In the genomic region with DNA sequence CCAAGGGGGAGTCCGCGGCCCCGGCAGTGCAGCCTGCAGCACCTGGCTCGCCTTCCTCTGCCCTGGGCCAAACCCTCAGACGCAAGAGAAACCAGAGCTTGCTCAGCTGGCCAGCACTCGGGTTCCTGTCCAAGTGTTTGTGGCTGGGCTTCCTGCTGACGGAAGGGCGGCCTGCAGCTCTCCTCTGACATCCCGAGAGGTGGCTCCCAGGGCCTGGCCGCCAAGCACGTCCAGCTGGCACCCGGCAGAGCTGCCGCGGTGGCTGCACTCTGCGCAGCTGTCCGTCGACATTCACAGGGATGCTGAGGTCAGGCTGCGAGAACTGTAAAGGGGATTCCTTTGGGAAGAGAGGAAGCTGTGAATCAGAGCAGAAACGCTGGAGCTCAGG, we compare ENCODE assay signal across 8 cellular contexts.
A peak's percentile ranks its signal among the peaks of the same experiment; 100 is the strongest.
DNase-seq lines count a peak whose midpoint lies in the region; ATAC-seq and TF ChIP-seq lines count a peak whose summit lies in the region.

No MANE protein-coding gene starts in this region.

- DNase-seq in IMR-90 = peak; percentile 93
- peak; percentile 52 for DNase-seq in kidney tubule cell (ENCODE audit: low spot score)
- DNase-seq in substantia nigra (lab: John Stamatoyannopoulos, UW) = peak in 37 of 49 donors; percentile 14 to 71 (median 49)
- DNase-seq in GM10266 (ENCODE audit: extremely low spot score) = no peak
- no peak for DNase-seq in NCI-H2227 (lab: John Stamatoyannopoulos, UW; ENCODE audit: unreplicated experiment)
- no peak for DNase-seq in NCI-H345 treated with DMSO at 0.1 percent for 48 hours (lab: John Stamatoyannopoulos, UW; ENCODE audit: unreplicated experiment)

- H3K4me3 ChIP-seq in IMR-90 (ENCODE audit: insufficient read depth, low read depth, low read length) = no peak overlapping the region

- H4K8ac ChIP-seq in IMR-90 (ENCODE audit: low read depth in 2 of 2, low read length in 2 of 2) = no peak overlapping the region

- peaks cover 0 to 8% (median 0%) of the 10 kb centered on the region in 5 experiments for H3K9me3 Mint-ChIP-seq in brain

- in situ Hi-C loops in IMR-90 (cut with MboI; ENCODE audit: low sequenced_read_pairs) = no loop called here

- peaks cover 2% of the 10 kb centered on the region; the same call in 1 of the 2 replicates for H3K4me1 ChIP-seq in IMR-90 (ENCODE audit: control insufficient read depth, insufficient read depth, low read length)

- H4K5ac ChIP-seq in IMR-90 (ENCODE audit: low read depth, low read length) = no peak overlapping the region

- H2BK5ac ChIP-seq in IMR-90 (ENCODE audit: low read depth, low read length, poor library complexity, severe bottlenecking) = no peak overlapping the region

- no TSS peak for BruUV-seq in IMR-90 (replicated peaks; lab: Mats Ljungman, UMichigan)

- H3K36me3 Mint-ChIP-seq in brain = no peaks in the 10 kb centered on the region

- H3K18ac ChIP-seq in IMR-90 (ENCODE audit: low read depth, low read length) = no peak overlapping the region

- peak overlapping the region in 3 of 5 experiments; percentile 32 to 53 (median 38) for H3K27ac Mint-ChIP-seq in brain

- POLR2A ChIA-PET in IMR-90 (lab: Charles Lee; ENCODE audit: unreplicated experiment) = no interaction called here

- H2BK120ac ChIP-seq in IMR-90 (ENCODE audit: low read depth, low read length) = no peak overlapping the region

- H3K27me3 Mint-ChIP-seq in brain = peaks cover 27% of the 10 kb centered on the region

- no peak overlapping the region for H2BK15ac ChIP-seq in IMR-90 (ENCODE audit: low read depth, low read length)

- H3K27ac ChIP-seq in IMR-90 (ENCODE audit: insufficient read depth, low read length) (no peak overlapping the region), substantia nigra (ENCODE audit: low read depth, low read length, poor library complexity, severe bottlenecking) (no peak overlapping the region)

- H3K79me1 ChIP-seq in IMR-90 (ENCODE audit: low read depth in 1 of 2, low read length in 2 of 2) = no peaks in the 10 kb centered on the region

- H4K91ac ChIP-seq in IMR-90 (ENCODE audit: insufficient read depth, low read depth, low read length) = no peak overlapping the region

- TF ChIP-seq RAD21 in IMR-90 (IDR thresholded peaks at IDR 0.05; ENCODE audit: low read length) = no peak

- no peak overlapping the region for H3K56ac ChIP-seq in IMR-90 (ENCODE audit: extremely low read depth, insufficient read depth, low read length)

- TF ChIP-seq CTCF in IMR-90 (conservative IDR thresholded peaks at IDR 0.05; ENCODE audit: low read depth, low read length) (no peak), brain (conservative IDR thresholded peaks at IDR 0.05) (no peak), GM10266 (IDR thresholded peaks at IDR 0.05; ENCODE audit: control insufficient read depth, insufficient read depth, low read depth, missing control alignments) (no peak)

- H3K4me2 ChIP-seq in IMR-90 (ENCODE audit: low read depth, low read length) = peak overlapping the region; percentile 44; the same call in 1 of the 2 replicates

- no peak overlapping the region for H3K4ac ChIP-seq in IMR-90 (ENCODE audit: low read depth, low read length)

- H3K4me1 Mint-ChIP-seq in brain = peaks cover 39% of the 10 kb centered on the region

- no peaks in the 10 kb centered on the region for H3K36me3 ChIP-seq in IMR-90 (ENCODE audit: control insufficient read depth, insufficient read depth, low read length)

- H3K9ac ChIP-seq in IMR-90 (ENCODE audit: low read depth, low read length) = no peak overlapping the region

- CTCF ChIA-PET in IMR-90 (lab: Yijun Ruan, JAX) = interaction anchor here (1.1 kb wide), 1 partner anchor 50 kb away, joined by 4 read pairs; no protein-coding TSS in a partner anchor

- 0% methylated on average over 4 of the region's 19 CpGs; no CpG with 5 or more reads in 1 of the 2 experiments for WGBS in IMR-90 (ENCODE audit: extremely low coverage in 2 of 2, insufficient read length in 1 of 2), 2 experiments

- no peak overlapping the region for H3K23ac ChIP-seq in IMR-90 (ENCODE audit: low read depth, low read length)

- TF ChIP-seq POLR2A in IMR-90 (IDR thresholded peaks at IDR 0.05; ENCODE audit: low read depth, low read length) = no peak

- no peak overlapping the region for H2AK5ac ChIP-seq in IMR-90 (ENCODE audit: low read depth, low read length)

- no peak overlapping the region for H3K14ac ChIP-seq in IMR-90 (replicated peaks; ENCODE audit: low read depth, low read length)

- intact Hi-C loops in IMR-90 (cut with micrococcal nuclease) = loop anchor here (5.0 kb wide), 1 partner anchor 483 kb away; no protein-coding TSS in a partner anchor

- no peaks in the 10 kb centered on the region for H3K9me3 ChIP-seq in IMR-90 (ENCODE audit: control insufficient read depth, insufficient read depth, low read length)

- peak overlapping the region in 1 of 5 experiments; percentile 10 for H3K4me3 Mint-ChIP-seq in brain

- H2AK9ac ChIP-seq in IMR-90 (replicated peaks; ENCODE audit: low read depth, low read length, poor library complexity) = no peak overlapping the region

- H3K9me1 ChIP-seq in IMR-90 (ENCODE audit: insufficient read depth, low read length) = no peaks in the 10 kb centered on the region; the same call in 1 of the 2 replicates

- dilution Hi-C loops in IMR-90 (cut with HindIII; ENCODE audit: low sequenced_read_pairs, unreplicated experiment) = no loop called here

- ATAC-seq in IMR-90 (ENCODE audit: low read depth) (peak; percentile 89), HG02588 (IDR thresholded peaks at IDR 0.05; ENCODE audit: unreplicated experiment) (no peak)

- peak overlapping the region; percentile 86 for H2AFZ ChIP-seq in IMR-90 (replicated peaks; ENCODE audit: low read length, poor library complexity)

- no peaks in the 10 kb centered on the region for H4K20me1 ChIP-seq in IMR-90 (ENCODE audit: insufficient read depth, low read length)

- peaks cover 22% of the 10 kb centered on the region for H3K27me3 ChIP-seq in IMR-90 (ENCODE audit: control insufficient read depth, insufficient read depth, low read length)

- no peak overlapping the region for H2BK20ac ChIP-seq in IMR-90 (ENCODE audit: low read depth, low read length)

TF ChIP-seq in IMR-90, 13 proteins besides CTCF, POLR2A, EP300 and RAD21:
- TF ChIP-seq FOS (IDR thresholded peaks at IDR 0.05; ENCODE audit: low read depth, low read length) (0 out of 2 replicates have a peak, but pooled peaks have one; percentile 23), NFE2L2 (IDR thresholded peaks at IDR 0.05; ENCODE audit: low read depth, low read length) (no peak), MAZ (IDR thresholded peaks at IDR 0.05; ENCODE audit: borderline replicate concordance, low read depth, low read length) (no peak), USF2 (IDR thresholded peaks at IDR 0.05; ENCODE audit: low read depth, low read length) (no peak), CHD1 (IDR thresholded peaks at IDR 0.05; ENCODE audit: low read depth, low read length) (no peak), MAFK (IDR thresholded peaks at IDR 0.05; ENCODE audit: low read depth, low read length) (no peak), RFX5 (IDR thresholded peaks at IDR 0.05; ENCODE audit: low read depth, low read length) (no peak), MXI1 (IDR thresholded peaks at IDR 0.05; ENCODE audit: borderline replicate concordance, low read depth, low read length) (no peak), BHLHE40 (IDR thresholded peaks at IDR 0.05; ENCODE audit: low read depth, low read length) (0 out of 2 replicates have a peak, but pooled peaks have one; percentile 5)
- TF ChIP-seq, protein P1, sequence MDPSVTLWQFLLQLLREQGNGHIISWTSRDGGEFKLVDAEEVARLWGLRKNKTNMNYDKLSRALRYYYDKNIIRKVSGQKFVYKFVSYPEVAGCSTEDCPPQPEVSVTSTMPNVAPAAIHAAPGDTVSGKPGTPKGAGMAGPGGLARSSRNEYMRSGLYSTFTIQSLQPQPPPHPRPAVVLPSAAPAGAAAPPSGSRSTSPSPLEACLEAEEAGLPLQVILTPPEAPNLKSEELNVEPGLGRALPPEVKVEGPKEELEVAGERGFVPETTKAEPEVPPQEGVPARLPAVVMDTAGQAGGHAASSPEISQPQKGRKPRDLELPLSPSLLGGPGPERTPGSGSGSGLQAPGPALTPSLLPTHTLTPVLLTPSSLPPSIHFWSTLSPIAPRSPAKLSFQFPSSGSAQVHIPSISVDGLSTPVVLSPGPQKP (IDR thresholded peaks at IDR 0.05; ENCODE audit: borderline replicate concordance, low read depth, low read length) = no peak
TF ChIP-seq in IMR-90: peak in this region for 2.

Comparison
In these comparisons a context has a peak if more than half of its experiments do, and no peak if none do; other contexts are left out.
1. DNase-seq: peak in IMR-90 (single experiment), kidney tubule cell (single experiment) and substantia nigra (37 of 49); none in GM10266 (single experiment), NCI-H2227 (single experiment) and NCI-H345 treated with DMSO at 0.1 percent for 48 hours (single experiment).